In genomic region chr5:67696446-67696845, GRCh38 we compare ENCODE assay signal across 18 cellular contexts.
"Had no signal": no experiment of that assay in that cellular context is flagged by ENCODE, and none has a peak within 500 bp of the region (broad histone marks: within the 10 kb centered on the region; RNA-seq: fewer than 3 reads in every experiment).

No MANE protein-coding gene starts in this region.

- H3K9me3 ChIP-seq: esophagus muscularis mucosa, gastrocnemius medialis, left lung, lower lobe of right lung had no signal

- H3K4me1 ChIP-seq: foreskin keratinocyte, left lung had no signal

- H3K27me3 ChIP-seq: dorsolateral prefrontal cortex, esophagus muscularis mucosa, foreskin keratinocyte, gastrocnemius medialis, heart right ventricle, left lung had no signal

- DNase-seq: dermis blood vessel endothelial cell; effector CD4-positive, alpha-beta T cell; effector memory CD4-positive, alpha-beta T cell; foreskin keratinocyte; gastrocnemius medialis; glutamatergic neuron; head of caudate nucleus; heart right ventricle; hippocampal formation; left cardiac atrium; left lung; left ventricle myocardium superior; lower lobe of right lung; mesendoderm; midbrain had no signal

- H3K4me3 ChIP-seq: coronary artery, dorsolateral prefrontal cortex, esophagus muscularis mucosa, gastrocnemius medialis, heart right ventricle, left lung, lower lobe of right lung had no signal

- H3K36me3 ChIP-seq: esophagus muscularis mucosa, gastrocnemius medialis, heart right ventricle, left lung, lower lobe of right lung had no signal

- H3K27ac ChIP-seq: foreskin keratinocyte, heart right ventricle, left lung, lower lobe of right lung had no signal
